14 cellular contexts compared by ENCODE assay signal in genomic region chr6:144027927-144028587, GRCh38. TPM values are rescaled to one million over a fixed set of nuclear protein-coding genes. Genes with fewer than 3 reads are reported as not detected.
A peak's percentile ranks its signal among the peaks of the same experiment; 100 is the strongest.
DNase-seq lines count a peak whose midpoint lies in the region; ATAC-seq lines count a peak whose summit lies in the region.
"Had no signal": no experiment of that assay in that cellular context is flagged by ENCODE, and none has a peak within 500 bp of the region (broad histone marks: within the 10 kb centered on the region; RNA-seq: fewer than 3 reads in every experiment).

No MANE protein-coding gene starts in this region.

- H3K27ac ChIP-seq in aorta (ENCODE audit: low read depth in 1 of 2, low read length in 2 of 2), result no peak overlapping the region
- H3K27ac ChIP-seq: HL-60 had no signal

- DNase-seq in renal cortical epithelial cell (ENCODE audit: low read depth), result peak; percentile 59
- DNase-seq in aorta, result no peak
- no peak for DNase-seq in NOMO-1 treated with DMSO at 0.1 percent for 48 hours (lab: John Stamatoyannopoulos, UW; ENCODE audit: unreplicated experiment)
- DNase-seq: NCI-H2171 treated with DMSO at 0.1 percent for 48 hours, NCI-H82, SIG-M5, T-helper 2 cell had no signal

- peak; percentile 70 for ATAC-seq in GM21423 (IDR thresholded peaks at IDR 0.05; ENCODE audit: unreplicated experiment)
- peak; percentile 46 for ATAC-seq in HG03432 (IDR thresholded peaks at IDR 0.05; ENCODE audit: unreplicated experiment)
- ATAC-seq in HG02852 (IDR thresholded peaks at IDR 0.05; ENCODE audit: unreplicated experiment), result no peak
- ATAC-seq in aorta (ENCODE audit: low FRiP score), result no peak
- ATAC-seq in HG03135 (IDR thresholded peaks at IDR 0.05; ENCODE audit: unreplicated experiment), result no peak
- ATAC-seq: K562 had no signal

- no peak overlapping the region for H3K9ac ChIP-seq in endocrine pancreas (ENCODE audit: control insufficient read depth, insufficient read depth, low read length)

- H3K4me3 ChIP-seq in endocrine pancreas (ENCODE audit: control insufficient read depth, insufficient read depth, low read length) (peak overlapping the region; percentile 18), aorta (ENCODE audit: low read length in 2 of 2) (no peak overlapping the region)
- H3K4me3 ChIP-seq: K562 had no signal

- intact Hi-C loops in aorta (cut with DNase I), result no loop called here

- H3K4me1 ChIP-seq in endocrine pancreas (ENCODE audit: control insufficient read depth, insufficient read depth, low read length) (peaks cover 10% of the 10 kb centered on the region), aorta (ENCODE audit: control insufficient read depth in 1 of 2, insufficient read depth in 2 of 2, low read length in 2 of 2) (no peaks in the 10 kb centered on the region)

- H3K27me3 ChIP-seq in endocrine pancreas (ENCODE audit: control insufficient read depth, insufficient read depth, low read length), result no peaks in the 10 kb centered on the region
- no peaks in the 10 kb centered on the region for H3K27me3 ChIP-seq in aorta (ENCODE audit: control insufficient read depth in 1 of 2, insufficient read depth in 2 of 2, low read length in 1 of 2)

- H3K9me3 ChIP-seq in endocrine pancreas (ENCODE audit: control insufficient read depth, low read length), result no peaks in the 10 kb centered on the region
- no peaks in the 10 kb centered on the region for H3K9me3 ChIP-seq in aorta (ENCODE audit: control insufficient read depth, low read length)

- no peaks in the 10 kb centered on the region for H3K36me3 ChIP-seq in endocrine pancreas (ENCODE audit: control insufficient read depth, insufficient read depth, low read length)
- H3K36me3 ChIP-seq in aorta (ENCODE audit: control insufficient read depth in 1 of 2, insufficient read depth in 2 of 2, low read length in 1 of 2), result no peaks in the 10 kb centered on the region

RNA-seq across cellular contexts. Expression of gene PLAGL1, which starts 20.0 kb away (rescaled TPM):
- 7.3 and 40.8 TPM in 2 replicates for total RNA-seq in renal cortical epithelial cell
- 100 to 1,000 TPM in 1 of 2 donors, 10 to 100 TPM in 1; 65.5 to 101 TPM for total RNA-seq in aorta
- polyA plus RNA-seq in aorta, result 10 to 100 TPM; 16.5 to 53.4 TPM

Comparison
In these comparisons a context has a peak if more than half of its experiments do, and no peak if none do; other contexts are left out.
1. ATAC-seq: peak in GM21423 (single experiment) and HG03432 (single experiment); none in HG02852 (single experiment), aorta (single experiment) and HG03135 (single experiment).